ENCODE assay signal across 8 cellular contexts in the genomic region with DNA sequence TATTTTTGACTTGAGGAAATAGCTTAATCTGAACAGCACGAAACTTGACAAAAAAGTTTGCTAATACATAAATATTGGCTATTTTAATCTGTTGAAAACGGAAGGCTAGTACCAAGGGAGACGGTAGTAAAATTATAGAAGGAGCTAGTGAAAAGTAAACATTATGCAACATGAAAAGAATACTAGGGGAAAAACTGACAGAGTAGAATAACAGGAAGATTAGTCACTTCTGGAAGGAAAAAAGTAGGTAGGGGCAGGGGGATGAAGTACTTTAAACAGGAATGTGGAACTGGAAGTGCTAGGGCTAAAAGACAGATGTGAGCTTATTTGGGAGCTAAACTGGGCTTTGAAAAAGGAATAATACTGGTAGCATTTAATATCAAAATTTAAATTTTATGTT.
DNase-seq lines count a peak whose midpoint lies in the region; ATAC-seq and TF ChIP-seq lines count a peak whose summit lies in the region.

No MANE protein-coding gene starts in this region.

- peak overlapping the region; percentile 3 to 36 for H3K27ac ChIP-seq in prostate gland

- H3K27me3 Mint-ChIP-seq in progenitor cell of endocrine pancreas: no peaks in the 10 kb centered on the region

- TF ChIP-seq CTCF in prostate gland (IDR thresholded peaks at IDR 0.05): no peak
- no peak for TF ChIP-seq CTCF in progenitor cell of endocrine pancreas (IDR thresholded peaks at IDR 0.05; ENCODE audit: unreplicated experiment)

- intact Hi-C loops in prostate gland (cut with DNase I): no loop called here

- peaks cover 8% of the 10 kb centered on the region for H3K36me3 Mint-ChIP-seq in progenitor cell of endocrine pancreas (ENCODE audit: insufficient read depth)

- TF ChIP-seq POLR2A in prostate gland (IDR thresholded peaks at IDR 0.05): no peak

- peaks cover 3% of the 10 kb centered on the region for H3K4me1 ChIP-seq in prostate gland (replicated peaks)

- no peak overlapping the region for H3K4me3 Mint-ChIP-seq in progenitor cell of endocrine pancreas (ENCODE audit: low read depth)

- peaks cover 5% of the 10 kb centered on the region for H3K9me3 Mint-ChIP-seq in progenitor cell of endocrine pancreas (ENCODE audit: low read depth)

- WGBS in prostate gland: 13% methylated on average over 3 of the region's 3 CpGs

- DNase-seq in Daoy (ENCODE audit: low read depth) (peak; percentile 69), RKO (ENCODE audit: low spot score) (peak; percentile 78), prostate gland (ENCODE audit: low spot score) (no peak), COLO668 (lab: John Stamatoyannopoulos, UW; ENCODE audit: unreplicated experiment) (no peak), progenitor cell of endocrine pancreas (ENCODE audit: low spot score, unreplicated experiment) (no peak), OCI-M2 (lab: John Stamatoyannopoulos, UW; ENCODE audit: unreplicated experiment) (no peak)
- no peak for DNase-seq in stimulated activated naive CD4-positive, alpha-beta T cell treated with Interleukin-2 at 50 U/mL for 16 hours (lab: John Stamatoyannopoulos, UW)

- H3K4me3 ChIP-seq in prostate gland: no peak overlapping the region

- no peaks in the 10 kb centered on the region for H3K36me3 ChIP-seq in prostate gland

- H3K9me3 ChIP-seq in prostate gland: no peaks in the 10 kb centered on the region

- no peak overlapping the region for H3K27ac Mint-ChIP-seq in progenitor cell of endocrine pancreas

- peak; percentile 67 for ATAC-seq in esophagus mucosa

- H3K27me3 ChIP-seq in prostate gland (replicated peaks; ENCODE audit: insufficient read depth): no peaks in the 10 kb centered on the region

- peaks cover 14% of the 10 kb centered on the region for H3K4me1 Mint-ChIP-seq in progenitor cell of endocrine pancreas (ENCODE audit: low read depth)

Comparison
In these comparisons a context has a peak if more than half of its experiments do, and no peak if none do; other contexts are left out.
1. DNase-seq: peak in Daoy (single experiment) and RKO (single experiment); none in prostate gland (single experiment), COLO668 (single experiment), progenitor cell of endocrine pancreas (single experiment), stimulated activated naive CD4-positive, alpha-beta T cell treated with Interleukin-2 at 50 U/mL for 16 hours (single experiment) and OCI-M2 (single experiment).